10 cellular contexts compared by ENCODE assay signal in the genomic region with DNA sequence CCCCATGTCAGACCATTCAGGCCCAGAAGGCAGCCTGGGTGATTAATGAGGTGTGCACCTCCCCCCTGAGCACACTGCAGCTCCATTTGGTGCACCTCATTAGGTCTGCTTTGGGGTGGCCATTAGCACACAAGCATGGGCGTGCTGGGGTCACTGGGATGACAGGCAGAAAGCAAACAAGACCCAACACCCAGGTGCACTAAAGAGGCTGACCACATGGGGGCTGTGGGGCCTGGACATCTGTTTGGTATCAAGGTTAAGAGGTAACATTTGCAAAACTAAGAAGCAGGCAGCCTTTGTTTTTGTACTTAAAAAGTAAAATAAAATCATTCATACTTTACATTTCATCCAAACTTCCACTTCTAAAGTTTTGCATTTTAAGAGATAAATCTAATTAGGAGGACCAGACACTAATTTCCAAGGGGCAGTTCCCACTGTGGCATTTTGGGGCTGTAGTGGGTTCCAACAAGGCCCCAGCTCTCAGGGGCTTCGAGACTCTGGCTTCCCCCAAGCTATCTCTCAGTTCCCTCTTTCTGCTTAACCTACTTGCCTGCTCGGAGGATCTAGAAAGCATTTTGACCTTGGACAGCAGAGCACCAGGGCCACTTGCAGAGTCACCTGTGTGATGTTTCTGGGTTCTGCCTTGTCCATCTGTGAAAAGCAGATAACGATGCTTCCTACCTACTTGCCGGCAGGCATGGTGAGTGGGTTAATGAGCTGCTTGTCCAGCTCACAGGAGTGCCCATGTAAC.
DNase-seq lines count a peak whose midpoint lies in the region; ATAC-seq and TF ChIP-seq lines count a peak whose summit lies in the region.
"Had no signal": no experiment of that assay in that cellular context is flagged by ENCODE, and none has a peak within 500 bp of the region (broad histone marks: within the 10 kb centered on the region; RNA-seq: fewer than 3 reads in every experiment).

No MANE protein-coding gene starts in this region.

- 57 to 62% methylated on average over 5 of the region's 5 CpGs for WGBS in sigmoid colon, 2 donors

- no peaks in the 10 kb centered on the region for H3K36me3 ChIP-seq in sigmoid colon
- H3K36me3 ChIP-seq: transverse colon had no signal

- no peak for TF ChIP-seq EP300 in sigmoid colon (IDR thresholded peaks at IDR 0.05)

- no peaks in the 10 kb centered on the region for H3K9me3 ChIP-seq in sigmoid colon
- H3K9me3 ChIP-seq: transverse colon had no signal

- intact Hi-C loops in sigmoid colon (cut with DNase I): no loop called here

- H3K4me1 ChIP-seq in sigmoid colon: no peaks in the 10 kb centered on the region
- H3K4me1 ChIP-seq: transverse colon had no signal

- H3K4me1 Mint-ChIP-seq in type B pancreatic cell (ENCODE audit: unreplicated experiment): no peaks in the 10 kb centered on the region
- H3K4me1 Mint-ChIP-seq: activated B cell treated with CpG ODN at 0.5 μM for 24 hours had no signal

- no peak overlapping the region for H3K27ac ChIP-seq in sigmoid colon
- H3K27ac ChIP-seq: transverse colon had no signal

- ATAC-seq in HG03469 (IDR thresholded peaks at IDR 0.05; ENCODE audit: unreplicated experiment) (peak; percentile 69), GM18907 (IDR thresholded peaks at IDR 0.05; ENCODE audit: unreplicated experiment) (no peak)

- TF ChIP-seq POLR2A in sigmoid colon (IDR thresholded peaks at IDR 0.05): no peak

- no peaks in the 10 kb centered on the region for H3K27me3 ChIP-seq in sigmoid colon
- H3K27me3 ChIP-seq: transverse colon had no signal

- peak; percentile 8 for DNase-seq in stimulated activated CD4-positive, alpha-beta T cell treated with anti-CD3 and anti-CD28 coated beads, Interleukin-15, amount 100 ng/mL, for 24 hours
- DNase-seq in stimulated activated CD4-positive, alpha-beta T cell treated with anti-CD3 and anti-CD28 coated beads, Interleukin-4, amount 100 ng/mL, for 1 hour: no peak
- DNase-seq in astrocyte of the hippocampus (ENCODE audit: low read depth, low spot score) (peak; percentile 5), type B pancreatic cell (ENCODE audit: extremely low spot score, unreplicated experiment) (no peak), sigmoid colon (no peak), GF-D8 (lab: John Stamatoyannopoulos, UW) (no peak)
- DNase-seq: activated B cell treated with CpG ODN at 0.5 μM for 24 hours, transverse colon had no signal

- no peak overlapping the region for H3K4me3 ChIP-seq in sigmoid colon
- H3K4me3 ChIP-seq: transverse colon had no signal

- no peaks in the 10 kb centered on the region for H3K36me3 Mint-ChIP-seq in type B pancreatic cell

- no peak overlapping the region for H3K4me3 Mint-ChIP-seq in type B pancreatic cell
- H3K4me3 Mint-ChIP-seq: activated B cell treated with CpG ODN at 0.5 μM for 24 hours had no signal

- H3K27ac Mint-ChIP-seq in type B pancreatic cell: no peak overlapping the region
- H3K27ac Mint-ChIP-seq: activated B cell treated with CpG ODN at 0.5 μM for 24 hours had no signal

- TF ChIP-seq CTCF in type B pancreatic cell (conservative IDR thresholded peaks at IDR 0.05) (peak; percentile 63), sigmoid colon (IDR thresholded peaks at IDR 0.05) (no peak)

- H3K27me3 Mint-ChIP-seq in type B pancreatic cell: no peaks in the 10 kb centered on the region
- H3K27me3 Mint-ChIP-seq: activated B cell treated with CpG ODN at 0.5 μM for 24 hours had no signal

- H3K9me3 Mint-ChIP-seq in type B pancreatic cell: no peaks in the 10 kb centered on the region

Comparison
In these comparisons a context has a peak if more than half of its experiments do, and no peak if none do; other contexts are left out.
1. DNase-seq: peak in stimulated activated CD4-positive, alpha-beta T cell treated with anti-CD3 and anti-CD28 coated beads, Interleukin-15, amount 100 ng/mL, for 24 hours (single experiment) and astrocyte of the hippocampus (single experiment); none in stimulated activated CD4-positive, alpha-beta T cell treated with anti-CD3 and anti-CD28 coated beads, Interleukin-4, amount 100 ng/mL, for 1 hour (single experiment), type B pancreatic cell (single experiment), sigmoid colon (single experiment) and GF-D8 (single experiment).